Comparison of ENCODE assay signal across 17 cellular contexts in the genomic region with DNA sequence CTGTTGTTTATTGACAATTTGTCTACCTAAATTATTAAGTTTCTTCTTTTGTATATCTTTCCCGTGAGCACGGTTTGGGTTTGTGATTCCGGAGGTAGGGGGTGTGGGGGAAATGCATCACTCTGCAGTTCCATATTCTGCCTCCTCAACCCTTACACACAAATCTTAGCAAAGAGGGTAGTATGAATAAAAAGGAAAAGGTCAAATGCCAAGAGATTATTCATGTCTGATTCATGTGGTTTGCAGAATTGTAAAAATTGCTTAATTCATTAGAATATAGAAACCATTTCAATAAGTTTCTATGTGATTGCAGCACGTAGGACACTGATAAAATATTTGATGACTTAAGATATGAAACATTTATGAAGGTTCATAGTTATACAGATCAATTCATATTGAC.
"Had no signal": no experiment of that assay in that cellular context is flagged by ENCODE, and none has a peak within 500 bp of the region (broad histone marks: within the 10 kb centered on the region; RNA-seq: fewer than 3 reads in every experiment).

No MANE protein-coding gene starts in this region.

- H3K4me1 ChIP-seq: ascending aorta, gastroesophageal sphincter, tibial artery, uterus had no signal

- H3K36me3 ChIP-seq: ascending aorta, gastroesophageal sphincter, tibial artery, uterus had no signal

- H3K4me3 ChIP-seq: ascending aorta, gastroesophageal sphincter, tibial artery, uterus had no signal

- ATAC-seq: activated CD8-positive, alpha-beta T cell treated with anti-CD3 and anti-CD28 coated beads, Interleukin-2, amount 10 ng/mL, durations not matched to agents 7 days and 5 days; effector memory CD8-positive, alpha-beta T cell; gastroesophageal sphincter; right cardiac atrium; stimulated activated effector memory CD8-positive, alpha-beta T cell treated with anti-CD3 and anti-CD28 coated beads, Interleukin-12 subunit alpha, Interleukin-12 subunit beta, amount 100 ng/mL, for 72 hours; T-cell had no signal

- H3K27ac Mint-ChIP-seq: activated CD8-positive, alpha-beta T cell treated with anti-CD3 and anti-CD28 coated beads, Interleukin-2, amount 10 ng/mL, durations not matched to agents 7 days and 5 days; effector memory CD8-positive, alpha-beta T cell; naive B cell; stimulated activated effector memory CD8-positive, alpha-beta T cell treated with anti-CD3 and anti-CD28 coated beads, Interleukin-12 subunit alpha, Interleukin-12 subunit beta, amount 100 ng/mL, for 72 hours; T-cell had no signal

- H3K4me1 Mint-ChIP-seq: naive B cell; stimulated activated effector memory CD8-positive, alpha-beta T cell treated with anti-CD3 and anti-CD28 coated beads, Interleukin-12 subunit alpha, Interleukin-12 subunit beta, amount 100 ng/mL, for 72 hours; T-cell had no signal

- H3K27me3 ChIP-seq: ascending aorta, gastroesophageal sphincter, tibial artery, uterus had no signal

- DNase-seq: activated CD4-positive, alpha-beta T cell treated with anti-CD3 and anti-CD28 coated beads for 4 hours; activated CD8-positive, alpha-beta memory T cell treated with anti-CD3 and anti-CD28 coated beads, Interleukin-2, amount 50 U/mL, for 48 hours; activated CD8-positive, alpha-beta T cell treated with anti-CD3 and anti-CD28 coated beads, Interleukin-2, amount 10 ng/mL, durations not matched to agents 7 days and 5 days; activated naive CD4-positive, alpha-beta T cell; central memory CD4-positive, alpha-beta T cell; effector memory CD8-positive, alpha-beta T cell; kidney; midbrain; naive B cell; right cardiac atrium; T-cell; tibial artery; uterus had no signal

- H3K27ac ChIP-seq: ascending aorta, gastroesophageal sphincter, tibial artery, uterus, VCaP had no signal

- FAIRE-seq: kidney had no signal

- H3K4me3 Mint-ChIP-seq: activated CD8-positive, alpha-beta T cell treated with anti-CD3 and anti-CD28 coated beads, Interleukin-2, amount 10 ng/mL, durations not matched to agents 7 days and 5 days; effector memory CD8-positive, alpha-beta T cell; naive B cell; stimulated activated effector memory CD8-positive, alpha-beta T cell treated with anti-CD3 and anti-CD28 coated beads, Interleukin-12 subunit alpha, Interleukin-12 subunit beta, amount 100 ng/mL, for 72 hours; T-cell had no signal

- H3K9me3 ChIP-seq: ascending aorta had no signal

- H3K27me3 Mint-ChIP-seq: effector memory CD8-positive, alpha-beta T cell; T-cell had no signal

- H3K36me3 Mint-ChIP-seq: naive B cell; stimulated activated effector memory CD8-positive, alpha-beta T cell treated with anti-CD3 and anti-CD28 coated beads, Interleukin-12 subunit alpha, Interleukin-12 subunit beta, amount 100 ng/mL, for 72 hours; T-cell had no signal
